ENCODE assay signal across 17 cellular contexts in genomic region chr11:78262710-78263109, GRCh38.
DNase-seq lines count a peak whose midpoint lies in the region; ATAC-seq and TF ChIP-seq lines count a peak whose summit lies in the region.
"Had no signal": no experiment of that assay in that cellular context is flagged by ENCODE, and none has a peak within 500 bp of the region (broad histone marks: within the 10 kb centered on the region; RNA-seq: fewer than 3 reads in every experiment).

No MANE protein-coding gene starts in this region.

- H3K4me1 ChIP-seq in mesendoderm (ENCODE audit: control insufficient read depth, low read depth, low read length) = peaks cover 16% of the 10 kb centered on the region
- no peaks in the 10 kb centered on the region for H3K4me1 ChIP-seq in uterus

- no peak overlapping the region for H2BK120ac ChIP-seq in mesendoderm (ENCODE audit: low read depth, low read length)

- TF ChIP-seq CTCF in uterus (IDR thresholded peaks at IDR 0.05) = no peak

- no peak overlapping the region for H3K4me2 ChIP-seq in mesendoderm (ENCODE audit: low read length)

- H2AK5ac ChIP-seq in mesendoderm (ENCODE audit: low read length) = no peak overlapping the region

- no peak overlapping the region for H3K4me3 ChIP-seq in mesendoderm (ENCODE audit: low read length)
- no peak overlapping the region for H3K4me3 ChIP-seq in uterus

- no peak for TF ChIP-seq POLR2A in uterus (IDR thresholded peaks at IDR 0.05)

- peak overlapping the region; percentile 27 for H3K56ac ChIP-seq in mesendoderm (ENCODE audit: low read length)

- H3K27ac ChIP-seq in mesendoderm (ENCODE audit: low read depth, low read length) (no peak overlapping the region), uterus (peak overlapping the region; percentile 0 to 22)

- H3K4me3 Mint-ChIP-seq in T-helper 17 cell = no peak overlapping the region
- H3K4me3 Mint-ChIP-seq: CD8-positive, alpha-beta memory T cell had no signal

- peaks cover 2% of the 10 kb centered on the region for H3K36me3 Mint-ChIP-seq in T-helper 17 cell (ENCODE audit: low read depth)
- H3K36me3 Mint-ChIP-seq: CD8-positive, alpha-beta memory T cell had no signal

- intact Hi-C loops in uterus (cut with DNase I; ENCODE audit: low total_unique reads) = no loop called here

- no peak overlapping the region for H4K8ac ChIP-seq in mesendoderm (ENCODE audit: low read depth, low read length)

- H2BK15ac ChIP-seq in mesendoderm (replicated peaks; ENCODE audit: low read depth) = no peak overlapping the region

- no peaks in the 10 kb centered on the region for H3K27me3 Mint-ChIP-seq in T-helper 17 cell

- no peak overlapping the region for H3K27ac Mint-ChIP-seq in T-helper 17 cell

- H3K36me3 ChIP-seq in mesendoderm (ENCODE audit: control insufficient read depth, insufficient read depth, low read length) (no peaks in the 10 kb centered on the region), uterus (no peaks in the 10 kb centered on the region)

- H3K79me2 ChIP-seq in mesendoderm (ENCODE audit: control insufficient read depth, insufficient read depth, low read length) = no peaks in the 10 kb centered on the region

- H3K9me3 ChIP-seq in uterus (no peaks in the 10 kb centered on the region), T-helper 17 cell (ENCODE audit: control insufficient read depth, low read length, poor library complexity, severe bottlenecking) (no peaks in the 10 kb centered on the region)

- no peaks in the 10 kb centered on the region for H3K79me1 ChIP-seq in mesendoderm (ENCODE audit: low read length)

- peaks cover 5% of the 10 kb centered on the region for H3K4me1 Mint-ChIP-seq in T-helper 17 cell
- H3K4me1 Mint-ChIP-seq: CD8-positive, alpha-beta memory T cell had no signal

- peak overlapping the region; percentile 4 for H3K18ac ChIP-seq in mesendoderm (ENCODE audit: low read length)

- H3K27me3 ChIP-seq in mesendoderm (ENCODE audit: insufficient read depth, low read length, poor library complexity) (no peaks in the 10 kb centered on the region), uterus (no peaks in the 10 kb centered on the region)

- DNase-seq in NCI-H526 treated with DMSO at 0.1 percent for 48 hours (lab: John Stamatoyannopoulos, UW) (peak; percentile 52), amniotic epithelial cell (ENCODE audit: low read depth) (peak; percentile 21), mesendoderm (no peak), uterus (no peak), hypothalamus (lab: John Stamatoyannopoulos, UW) (no peak), T-helper 17 cell (no peak)
- DNase-seq: ACHN; C1 segment of cervical spinal cord; CD8-positive, alpha-beta memory T cell; Kasumi-1; MM.1S; NCI-H1092; NCI-H1436 treated with DMSO at 0.1 percent for 48 hours; NCI-H2029; NCI-H2171; Right ventricle myocardium superior had no signal

- H3K9ac ChIP-seq in mesendoderm (ENCODE audit: low read length) = no peak overlapping the region

- no peak overlapping the region for H2BK5ac ChIP-seq in mesendoderm (ENCODE audit: low read length)

- ATAC-seq in GM21786 (IDR thresholded peaks at IDR 0.05; ENCODE audit: unreplicated experiment) (no peak), T-helper 17 cell (no peak)

- H3K23ac ChIP-seq in mesendoderm (ENCODE audit: low read length) = no peak overlapping the region

- H3K4ac ChIP-seq in mesendoderm (ENCODE audit: low read depth, low read length) = peak overlapping the region; percentile 87

- H4K5ac ChIP-seq in mesendoderm (ENCODE audit: low read length) = no peak overlapping the region

Comparison
In these comparisons a context has a peak if more than half of its experiments do, and no peak if none do; other contexts are left out.
1. DNase-seq: peak in NCI-H526 treated with DMSO at 0.1 percent for 48 hours (single experiment) and amniotic epithelial cell (single experiment); none in mesendoderm (single experiment), uterus (0 of 2), hypothalamus (0 of 51) and T-helper 17 cell (0 of 3).